ENCODE assay signal across 21 cellular contexts in genomic region chr14:70893842-70894237, GRCh38. TPM values are rescaled to one million over a fixed set of nuclear protein-coding genes. Genes with fewer than 3 reads are reported as not detected.
A peak's percentile ranks its signal among the peaks of the same experiment; 100 is the strongest.
DNase-seq lines count a peak whose midpoint lies in the region; ATAC-seq and TF ChIP-seq lines count a peak whose summit lies in the region.
"Had no signal": no experiment of that assay in that cellular context is flagged by ENCODE, and none has a peak within 500 bp of the region (broad histone marks: within the 10 kb centered on the region; RNA-seq: fewer than 3 reads in every experiment).

No MANE protein-coding gene starts in this region.

- peaks cover 22% of the 10 kb centered on the region for H3K27me3 ChIP-seq in PC-3 (ENCODE audit: low read length)
- H3K27me3 ChIP-seq: foreskin keratinocyte, sigmoid colon, transverse colon had no signal

- H3K4me2 ChIP-seq in PC-3 (ENCODE audit: low read length), result no peak overlapping the region

- H3K27ac ChIP-seq in PC-3 (ENCODE audit: low read length), result no peak overlapping the region
- H3K27ac ChIP-seq: foreskin keratinocyte, RWPE1, sigmoid colon, transverse colon had no signal

- H3K9me3 Mint-ChIP-seq in activated CD4-positive, alpha-beta memory T cell treated with anti-CD3 and anti-CD28 coated beads for 36 hours, result no peaks in the 10 kb centered on the region
- no peaks in the 10 kb centered on the region for H3K9me3 Mint-ChIP-seq in naive thymus-derived CD8-positive, alpha-beta T cell

- no peak overlapping the region for H2AFZ ChIP-seq in PC-3 (ENCODE audit: low read length)

- peak overlapping the region; percentile 71 for H3K27ac Mint-ChIP-seq in activated CD4-positive, alpha-beta memory T cell treated with anti-CD3 and anti-CD28 coated beads for 36 hours
- peak overlapping the region in 8 of 10 donors; percentile 3 to 85 (median 53) for H3K27ac Mint-ChIP-seq in naive thymus-derived CD8-positive, alpha-beta T cell
- H3K27ac Mint-ChIP-seq: CD14-positive monocyte, WTC11 had no signal

- H3K4me3 ChIP-seq in GM12865 (ENCODE audit: low read depth, low read length) (no peak overlapping the region), PC-3 (ENCODE audit: low read length) (no peak overlapping the region)
- H3K4me3 ChIP-seq: sigmoid colon, transverse colon had no signal

- DNase-seq in activated CD4-positive, CD25-positive, alpha-beta regulatory T cell treated with anti-CD3 and anti-CD28 coated beads, Interleukin-2, amount 50 U/mL, for 72 hours, result no peak
- DNase-seq in GM12865 (ENCODE audit: low read depth), result peak; percentile 65
- peak; percentile 66 for DNase-seq in activated CD4-positive, alpha-beta memory T cell treated with anti-CD3 and anti-CD28 coated beads for 36 hours
- DNase-seq in naive thymus-derived CD8-positive, alpha-beta T cell, result no peak
- no peak for DNase-seq in A172 (ENCODE audit: low spot score)
- DNase-seq in PC-3, result no peak
- DNase-seq in NOMO-1 treated with DMSO at 0.1 percent for 48 hours (lab: John Stamatoyannopoulos, UW; ENCODE audit: unreplicated experiment), result no peak
- DNase-seq: 8988T; DMS79 treated with DMSO at 0.1 percent for 48 hours; foreskin keratinocyte; left colon; NCI-H1048; NCI-H2171 treated with DMSO at 0.1 percent for 48 hours; NCI-H82; sigmoid colon; stimulated activated CD4-positive, alpha-beta T cell treated with anti-CD3 and anti-CD28 coated beads, Interleukin-4, amount 100 ng/mL, for 1 hour; transverse colon had no signal

- H3K9me2 ChIP-seq in PC-3 (replicated peaks; ENCODE audit: low read length), result no peaks in the 10 kb centered on the region

- H3K27me3 Mint-ChIP-seq in activated CD4-positive, alpha-beta memory T cell treated with anti-CD3 and anti-CD28 coated beads for 36 hours, result peaks cover 7% of the 10 kb centered on the region
- H3K27me3 Mint-ChIP-seq in naive thymus-derived CD8-positive, alpha-beta T cell, result peaks cover 0 to 9% (median 2%) of the 10 kb centered on the region in 5 donors

- TF ChIP-seq CTCF in GM12865 (IDR thresholded peaks at IDR 0.05; ENCODE audit: insufficient read depth, low read depth, low read length, missing control alignments), result no peak
- no peak for TF ChIP-seq CTCF in PC-3 (conservative IDR thresholded peaks at IDR 0.05; ENCODE audit: low read depth, low read length)

- no peaks in the 10 kb centered on the region for H4K20me1 ChIP-seq in PC-3 (ENCODE audit: low read length)

- no peaks in the 10 kb centered on the region for H3K36me3 ChIP-seq in PC-3 (ENCODE audit: low read depth, low read length)
- H3K36me3 ChIP-seq: sigmoid colon, transverse colon had no signal

- no peak overlapping the region for H3K9ac ChIP-seq in PC-3 (ENCODE audit: low read length)

- no peaks in the 10 kb centered on the region for H3K79me2 ChIP-seq in PC-3 (ENCODE audit: low read length)

- no peaks in the 10 kb centered on the region for H3K4me1 ChIP-seq in PC-3 (ENCODE audit: insufficient read depth, low read length)

- H3K4me3 Mint-ChIP-seq in activated CD4-positive, alpha-beta memory T cell treated with anti-CD3 and anti-CD28 coated beads for 36 hours, result peak overlapping the region; percentile 7
- peak overlapping the region in 9 of 10 donors; percentile 5 to 54 (median 41) for H3K4me3 Mint-ChIP-seq in naive thymus-derived CD8-positive, alpha-beta T cell
- H3K4me3 Mint-ChIP-seq: CD14-positive monocyte, WTC11 had no signal

- CTCF ChIA-PET in activated CD4-positive, alpha-beta memory T cell treated with anti-CD3 and anti-CD28 coated beads for 36 hours (lab: Charles Lee), result interaction anchor here (17.9 kb wide), 1 partner anchor 10 kb away, joined by 199 read pairs; the partner anchor contains the start of gene PCNX1
- CTCF ChIA-PET in PC-3 (lab: Charles Lee), result interaction anchor here (0.6 kb wide), 1 partner anchor 66 kb away, joined by 3 read pairs; no protein-coding TSS in a partner anchor

- POLR2A ChIA-PET in activated CD4-positive, alpha-beta memory T cell treated with anti-CD3 and anti-CD28 coated beads for 36 hours (lab: Charles Lee), result interaction anchor here (1.2 kb wide), 1 partner anchor 21 kb away, joined by 3 read pairs; no protein-coding TSS in a partner anchor
- POLR2A ChIA-PET in naive thymus-derived CD8-positive, alpha-beta T cell (lab: Charles Lee), result interaction anchor here (2.1 kb wide), 1 partner anchor 13 kb away, joined by 9 read pairs; the partner anchor contains the start of gene PCNX1
- POLR2A ChIA-PET in PC-3 (lab: Charles Lee; ENCODE audit: unreplicated experiment), result no interaction called here

- BruUV-seq in PC-3 (replicated peaks; lab: Mats Ljungman, UMichigan), result no TSS peak

- no peaks in the 10 kb centered on the region for H3K36me3 Mint-ChIP-seq in activated CD4-positive, alpha-beta memory T cell treated with anti-CD3 and anti-CD28 coated beads for 36 hours
- no peaks in the 10 kb centered on the region for H3K36me3 Mint-ChIP-seq in naive thymus-derived CD8-positive, alpha-beta T cell
- H3K36me3 Mint-ChIP-seq: WTC11 had no signal

- H3K4me1 Mint-ChIP-seq in activated CD4-positive, alpha-beta memory T cell treated with anti-CD3 and anti-CD28 coated beads for 36 hours (ENCODE audit: low read depth), result peaks cover 59% of the 10 kb centered on the region
- peaks cover 31 to 56% (median 36%) of the 10 kb centered on the region in 4 donors for H3K4me1 Mint-ChIP-seq in naive thymus-derived CD8-positive, alpha-beta T cell

- peak; percentile 25 to 50 for ATAC-seq in activated CD4-positive, CD25-positive, alpha-beta regulatory T cell treated with anti-CD3 and anti-CD28 coated beads, Interleukin-2, amount 50 U/mL, for 24 hours
- no peak for ATAC-seq in naive thymus-derived CD8-positive, alpha-beta T cell
- no peak for ATAC-seq in PC-3
- ATAC-seq: foreskin keratinocyte, left colon, WTC11 had no signal

- intact Hi-C loops in activated CD4-positive, alpha-beta memory T cell treated with anti-CD3 and anti-CD28 coated beads for 36 hours (cut with micrococcal nuclease), result loop anchor here (1.0 kb wide), 2 partner anchors 8 kb away; no protein-coding TSS in a partner anchor
- intact Hi-C loops in PC-3 (cut with micrococcal nuclease), result no loop called here

- no peaks in the 10 kb centered on the region for H3K9me3 ChIP-seq in PC-3 (ENCODE audit: low read length)
- H3K9me3 ChIP-seq: sigmoid colon, transverse colon had no signal

- H3F3A ChIP-seq in PC-3 (ENCODE audit: low read length, unreplicated experiment), result no peaks in the 10 kb centered on the region

RNA-seq across cellular contexts. Expression of gene PCNX1, which starts 13.4 kb away (rescaled TPM):
- total RNA-seq in activated CD4-positive, alpha-beta memory T cell treated with anti-CD3 and anti-CD28 coated beads for 36 hours, result 10 to 100 TPM; 39.2 to 44.4 TPM
- 10 to 100 TPM; 73.7 to 78.6 TPM for total RNA-seq in naive thymus-derived CD8-positive, alpha-beta T cell
- 1 to 10 TPM; 5.5 to 8.3 (median 7.9) TPM for polyA plus RNA-seq in naive thymus-derived CD8-positive, alpha-beta T cell
- 11.8 and 12.9 TPM in 2 replicates for total RNA-seq in A172 (2014; rRNA removed; shearing (Covaris generic))
- 21.5 and 23.3 TPM in 2 replicates for total RNA-seq in PC-3 (2014; rRNA removed)

Comparison
In these comparisons a context has a peak if more than half of its experiments do, and no peak if none do; other contexts are left out.
1. ATAC-seq: peak in activated CD4-positive, CD25-positive, alpha-beta regulatory T cell treated with anti-CD3 and anti-CD28 coated beads, Interleukin-2, amount 50 U/mL, for 24 hours (2 of 2); none in naive thymus-derived CD8-positive, alpha-beta T cell (0 of 2) and PC-3 (single experiment).
2. DNase-seq: peak in GM12865 (single experiment) and activated CD4-positive, alpha-beta memory T cell treated with anti-CD3 and anti-CD28 coated beads for 36 hours (single experiment); none in activated CD4-positive, CD25-positive, alpha-beta regulatory T cell treated with anti-CD3 and anti-CD28 coated beads, Interleukin-2, amount 50 U/mL, for 72 hours (single experiment), naive thymus-derived CD8-positive, alpha-beta T cell (0 of 10), A172 (single experiment), PC-3 (single experiment) and NOMO-1 treated with DMSO at 0.1 percent for 48 hours (single experiment).